In genomic region chr10:21526952-21527633, GRCh38 we compare ENCODE assay signal across 8 cellular contexts. TPM values are rescaled to one million over a fixed set of nuclear protein-coding genes. Genes with fewer than 3 reads are reported as not detected.
DNase-seq lines count a peak whose midpoint lies in the region; ATAC-seq and TF ChIP-seq lines count a peak whose summit lies in the region.

No MANE protein-coding gene starts in this region.

- peaks cover 65% of the 10 kb centered on the region for H3K4me1 ChIP-seq in HUES48 (ENCODE audit: control insufficient read depth, insufficient read depth, low read length)

- peak overlapping the region; percentile 89 for H3K9ac ChIP-seq in HUES48 (ENCODE audit: low read depth, low read length)

- TF ChIP-seq CTCF in WERI-Rb-1 (IDR thresholded peaks at IDR 0.05; ENCODE audit: low read depth, low read length): no peak
- no peak for TF ChIP-seq CTCF in coronary artery (IDR thresholded peaks at IDR 0.05)

- DNase-seq in DMS 273 (lab: John Stamatoyannopoulos, UW; ENCODE audit: unreplicated experiment): peak; percentile 75
- no peak for DNase-seq in DMS 273 treated with DMSO at 0.1 percent for 48 hours (lab: John Stamatoyannopoulos, UW)
- DNase-seq in WERI-Rb-1: no peak
- peak; percentile 80 for DNase-seq in coronary artery (ENCODE audit: low spot score)
- DNase-seq in left lobe of liver (ENCODE audit: low spot score): peak; percentile 73
- DNase-seq in stimulated activated CD4-positive, alpha-beta T cell treated with anti-CD3 and anti-CD28 coated beads, Interleukin-2, amount 100 ng/mL, for 48 hours: peak; percentile 32 to 36
- no peak for DNase-seq in T1000 (lab: John Stamatoyannopoulos, UW)

- H3K27me3 ChIP-seq in HUES48 (ENCODE audit: control insufficient read depth, insufficient read depth, low read length): no peaks in the 10 kb centered on the region
- no peaks in the 10 kb centered on the region for H3K27me3 ChIP-seq in WERI-Rb-1 (ENCODE audit: insufficient read depth, low read depth, severe bottlenecking)

- peak; percentile 47 for ATAC-seq in left lobe of liver

- peak overlapping the region; percentile 99 for H3K27ac ChIP-seq in HUES48 (ENCODE audit: low read depth, low read length)
- H3K27ac ChIP-seq in WERI-Rb-1: peak overlapping the region; percentile 97
- H3K27ac ChIP-seq in coronary artery: peak overlapping the region; percentile 98 to 99

- H3K4me3 ChIP-seq in HUES48 (ENCODE audit: low read depth, low read length) (peak overlapping the region; percentile 81), WERI-Rb-1 (ENCODE audit: low read depth, low read length) (peak overlapping the region; percentile 69), coronary artery (peak overlapping the region; percentile 85)

- H3K9me3 ChIP-seq in HUES48 (ENCODE audit: control insufficient read depth, insufficient read depth, low read length): no peaks in the 10 kb centered on the region
- no peaks in the 10 kb centered on the region for H3K9me3 ChIP-seq in WERI-Rb-1 (ENCODE audit: severe bottlenecking)

- H3K36me3 ChIP-seq in HUES48 (ENCODE audit: control insufficient read depth, insufficient read depth, low read length) (no peaks in the 10 kb centered on the region), WERI-Rb-1 (no peaks in the 10 kb centered on the region)

RNA-seq across cellular contexts. Expression of gene SKIDA1, which starts 1.6 kb away (rescaled TPM):
- total RNA-seq in left lobe of liver: 3.4 TPM

RNA-seq across cellular contexts. Expression of gene MLLT10, which starts 6.9 kb away (rescaled TPM):
- 19.5 TPM for total RNA-seq in left lobe of liver

Comparison
In these comparisons a context has a peak if more than half of its experiments do, and no peak if none do; other contexts are left out.
1. DNase-seq: peak in DMS 273 (single experiment), coronary artery (single experiment), left lobe of liver (single experiment) and stimulated activated CD4-positive, alpha-beta T cell treated with anti-CD3 and anti-CD28 coated beads, Interleukin-2, amount 100 ng/mL, for 48 hours (2 of 2); none in DMS 273 treated with DMSO at 0.1 percent for 48 hours (single experiment), WERI-Rb-1 (single experiment) and T1000 (single experiment).
2. Peak in every context shown above with its lines, with median percentiles within 50 percentile points of each other: H3K27ac ChIP-seq and H3K4me3 ChIP-seq.